ENCODE assay signal across 11 cellular contexts in the genomic region with DNA sequence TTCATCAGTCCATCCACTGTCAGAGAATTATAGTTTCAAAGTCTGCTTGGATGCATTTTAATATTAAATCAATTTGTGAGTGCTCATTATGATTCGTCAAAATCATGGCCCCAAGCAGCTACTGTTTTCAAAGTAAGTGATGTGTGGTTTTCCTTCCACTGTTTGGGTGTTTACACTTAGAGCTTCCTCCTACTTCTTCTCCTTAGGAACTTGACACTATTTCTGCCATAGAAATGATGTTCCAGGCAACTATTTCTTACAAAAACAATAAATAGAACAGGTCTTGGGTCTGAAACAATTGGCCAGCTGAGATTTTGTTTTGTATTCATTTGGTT.
DNase-seq lines count a peak whose midpoint lies in the region; ATAC-seq, FAIRE-seq and TF ChIP-seq lines count a peak whose summit lies in the region.
"Had no signal": no experiment of that assay in that cellular context is flagged by ENCODE, and none has a peak within 500 bp of the region (broad histone marks: within the 10 kb centered on the region; RNA-seq: fewer than 3 reads in every experiment).

No MANE protein-coding gene starts in this region.

- H3K4me3 ChIP-seq in K562 (no peak overlapping the region), skeletal muscle satellite cell (ENCODE audit: low read length) (no peak overlapping the region), transverse colon (no peak overlapping the region)
- H3K4me3 ChIP-seq: psoas muscle had no signal

- TF ChIP-seq POLR2A in K562 (conservative IDR thresholded peaks at IDR 0.05): no peak
- TF ChIP-seq POLR2A in transverse colon (IDR thresholded peaks at IDR 0.05): no peak

- no TSS peak for BruUV-seq in K562 (replicated peaks; lab: Mats Ljungman, UMichigan)

- peaks cover 16 to 35% of the 10 kb centered on the region in 2 experiments; a peak in 3 of 5 replicates for H3K4me1 ChIP-seq in K562 (replicated peaks in 1 of 2; ENCODE audit: control insufficient read depth in 2 of 2, insufficient read depth in 2 of 2, low read length in 2 of 2)
- peaks cover 29% of the 10 kb centered on the region for H3K4me1 ChIP-seq in skeletal muscle satellite cell (ENCODE audit: control insufficient read depth, insufficient read depth, low read length)
- peaks cover 0 to 4% (median 0%) of the 10 kb centered on the region in 4 donors for H3K4me1 ChIP-seq in transverse colon
- H3K4me1 ChIP-seq: psoas muscle had no signal

- H3K4me2 ChIP-seq in K562 (ENCODE audit: insufficient read depth, low read length) (no peak overlapping the region), skeletal muscle satellite cell (ENCODE audit: low read length) (no peak overlapping the region)

- no peak for TF ChIP-seq RAD21 in K562 (CRISPR knock-in tag; conservative IDR thresholded peaks at IDR 0.05 in 1 of 2, IDR thresholded peaks at IDR 0.05 in 1 of 2)

- 0% methylated on average over 1 of the region's 1 CpG for WGBS in K562 (ENCODE audit: insufficient coverage, low coverage, missing lambda C conversion rate)
- WGBS in transverse colon (ENCODE audit: low coverage in 1 of 2), 2 donors: 0 to 3% methylated on average over 1 of the region's 1 CpG

- CTCF ChIA-PET in K562 (lab: Yijun Ruan, JAX; ENCODE audit: low intra/inter-chr PET ratio): interaction anchor here (0.6 to 2.9 kb wide), 9 partner anchors 13 to 1938 kb away, joined by 3 to 38 read pairs (median 4); a partner anchor contains a TSS

- TF ChIP-seq CTCF in K562 (IDR thresholded peaks at IDR 0.05 in 2 of 3, conservative IDR thresholded peaks at IDR 0.05 in 1 of 3; ENCODE audit: insufficient read depth in 2 of 3, low read depth in 1 of 3, low read length in 3 of 3): no peak
- TF ChIP-seq CTCF in transverse colon (IDR thresholded peaks at IDR 0.05): no peak

- H3K9me3 ChIP-seq in K562 (replicated peaks; ENCODE audit: control insufficient read depth, insufficient read depth, low read depth, low read length): no peaks in the 10 kb centered on the region
- no peaks in the 10 kb centered on the region for H3K9me3 ChIP-seq in skeletal muscle satellite cell (replicated peaks; ENCODE audit: low read length)
- no peaks in the 10 kb centered on the region for H3K9me3 ChIP-seq in transverse colon
- H3K9me3 ChIP-seq: psoas muscle had no signal

- H3K27me3 ChIP-seq in K562 (ENCODE audit: control insufficient read depth in 2 of 2, insufficient read depth in 2 of 2, low read length in 2 of 2) (no peaks in the 10 kb centered on the region), skeletal muscle satellite cell (ENCODE audit: control insufficient read depth, insufficient read depth, low read length) (no peaks in the 10 kb centered on the region), transverse colon (no peaks in the 10 kb centered on the region)

- no peak for DNase-seq in K562 (ENCODE audit: extremely low read depth in 1 of 4, low spot score in 3 of 4)
- no peak for DNase-seq in activated CD4-positive, alpha-beta T cell treated with anti-CD3 and anti-CD28 coated beads for 48 hours
- DNase-seq in transverse colon: no peak
- DNase-seq in NCI-H1417 (lab: John Stamatoyannopoulos, UW): no peak
- DNase-seq: NCI-H187 treated with DMSO at 0.1 percent for 48 hours had no signal

- H3K27ac ChIP-seq in K562 (ENCODE audit: extremely low read depth, low read depth, low read length): no peak overlapping the region; the same call in 2 of the 3 replicates
- H3K27ac ChIP-seq in transverse colon: peak overlapping the region in 1 of 4 donors; percentile 36
- H3K27ac ChIP-seq: psoas muscle had no signal

- H3K79me2 ChIP-seq in K562 (ENCODE audit: control insufficient read depth, insufficient read depth, low read length): no peaks in the 10 kb centered on the region

- peak; percentile 5 for ATAC-seq in GM18868 (IDR thresholded peaks at IDR 0.05; ENCODE audit: unreplicated experiment)
- ATAC-seq in HG03097 (IDR thresholded peaks at IDR 0.05; ENCODE audit: low FRiP score, unreplicated experiment): peak; percentile 19
- no peak; the same call in 2 of the 3 replicates for ATAC-seq in K562
- ATAC-seq in GM19324 (IDR thresholded peaks at IDR 0.05; ENCODE audit: low FRiP score, unreplicated experiment): no peak
- ATAC-seq: stimulated activated naive CD8-positive, alpha-beta T cell treated with anti-CD3 and anti-CD28 coated beads, Interleukin-15, Interleukin-2, amounts not matched to agents 100 U/mL and 50 U/mL, for 24 hours had no signal

- in situ Hi-C loops in K562 (cut with MboI) (no loop called here), transverse colon (cut with MboI; ENCODE audit: low pct_ligation_motif_present in 1 of 4, low pct_unique_long_range_greater_than_20kb in 1 of 4, low sequenced_read_pairs in 3 of 4) (loop anchor here in 1 of 4 donors (10.0 kb wide), 1 partner anchor 381 kb away; no protein-coding TSS in a partner anchor)

- H3K9me1 ChIP-seq in K562 (ENCODE audit: control insufficient read depth, insufficient read depth, low read length): no peaks in the 10 kb centered on the region

- H3K36me3 ChIP-seq in K562 (ENCODE audit: control insufficient read depth, insufficient read depth, low read length) (no peaks in the 10 kb centered on the region), skeletal muscle satellite cell (ENCODE audit: insufficient read depth, low read length) (no peaks in the 10 kb centered on the region), transverse colon (no peaks in the 10 kb centered on the region)

- intact Hi-C loops in K562 (cut with micrococcal nuclease) (loop anchor here (1.0 to 10.0 kb wide), 7 partner anchors 15 to 480 kb away; a partner anchor contains a TSS), transverse colon (cut with DNase I; ENCODE audit: low total_unique reads) (loop anchor here (5.0 to 10.0 kb wide), 2 partner anchors 131 to 374 kb away; a partner anchor contains a TSS)

- no peak for FAIRE-seq in K562 (lab: Jason Lieb, UNC)

- H3K9ac ChIP-seq in K562 (ENCODE audit: insufficient read depth in 1 of 2, low read depth in 2 of 2, low read length in 2 of 2) (no peak overlapping the region), skeletal muscle satellite cell (ENCODE audit: low read depth, low read length) (peak overlapping the region; percentile 66)

- POLR2A ChIA-PET in K562 (lab: Yijun Ruan, JAX): interaction anchor here (0.7 to 1.4 kb wide), 7 partner anchors 9 to 392 kb away, joined by 3 to 5 read pairs (median 3); a partner anchor contains a TSS

- H2AFZ ChIP-seq in K562 (ENCODE audit: low read depth, low read length): peak overlapping the region; percentile 6

- no peaks in the 10 kb centered on the region for H4K20me1 ChIP-seq in K562 (replicated peaks; ENCODE audit: control insufficient read depth, insufficient read depth, low read length)

- TF ChIP-seq EP300 in K562 (IDR thresholded peaks at IDR 0.05; ENCODE audit: low read length): no peak
- no peak for TF ChIP-seq EP300 in transverse colon (IDR thresholded peaks at IDR 0.05; ENCODE audit: low read depth)

TF ChIP-seq in K562, 482 proteins besides CTCF, POLR2A, EP300 and RAD21:
- peak; percentile 41 to 71; a peak in 2 of 4 replicates for TF ChIP-seq FOXK2 (conservative IDR thresholded peaks at IDR 0.05 in 1 of 2, IDR thresholded peaks at IDR 0.05 in 1 of 2; ENCODE audit: low read depth in 2 of 2)
- TF ChIP-seq HDAC8 (tag; IDR thresholded peaks at IDR 0.05): no peak

Comparison
In these comparisons a context has a peak if more than half of its experiments do, and no peak if none do; other contexts are left out.
1. ATAC-seq: peak in GM18868 (single experiment) and HG03097 (single experiment); none in K562 (single experiment) and GM19324 (single experiment).